12 cellular contexts compared by ENCODE assay signal in the genomic region with DNA sequence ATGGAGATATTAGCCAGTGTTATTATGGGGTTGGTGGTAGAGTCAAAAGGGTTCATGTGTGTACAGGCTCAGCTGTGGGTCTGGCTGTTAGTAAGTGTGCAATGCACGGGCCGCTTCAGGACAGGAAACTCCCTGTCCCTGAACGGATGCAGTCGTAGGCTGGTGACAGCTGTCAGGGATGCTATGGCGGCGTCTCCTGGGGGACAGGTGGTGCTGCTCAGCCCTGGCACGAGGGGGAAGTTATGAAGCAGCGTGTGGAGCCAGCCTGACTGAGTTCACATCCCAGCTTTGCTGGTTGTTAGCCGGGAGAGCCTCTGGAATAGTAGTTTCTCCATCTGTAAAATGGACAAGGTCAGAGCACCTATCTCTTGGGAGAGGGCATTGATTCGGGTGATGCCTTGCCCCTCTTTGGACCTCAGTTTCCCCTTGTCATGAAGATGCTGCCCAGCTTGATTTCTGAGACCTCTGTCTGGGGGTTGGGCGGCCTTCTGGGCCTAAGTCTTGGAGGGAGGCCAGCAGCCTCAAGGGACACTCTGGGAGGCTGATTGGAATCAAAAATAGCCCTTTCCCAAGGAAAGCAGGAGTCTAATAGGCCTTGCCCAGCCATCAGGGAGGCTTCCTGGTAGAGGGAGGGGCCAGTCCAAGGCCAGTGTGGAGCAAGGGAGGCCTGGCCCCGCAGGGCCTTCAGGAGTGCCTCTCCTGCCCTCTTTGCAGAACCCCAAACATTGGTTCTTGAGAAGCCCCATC. TPM values are rescaled to one million over a fixed set of nuclear protein-coding genes. Genes with fewer than 3 reads are reported as not detected.
A peak's percentile ranks its signal among the peaks of the same experiment; 100 is the strongest.
DNase-seq lines count a peak whose midpoint lies in the region; ATAC-seq, FAIRE-seq and TF ChIP-seq lines count a peak whose summit lies in the region.
"Had no signal": no experiment of that assay in that cellular context is flagged by ENCODE, and none has a peak within 500 bp of the region (broad histone marks: within the 10 kb centered on the region; RNA-seq: fewer than 3 reads in every experiment).

No MANE protein-coding gene starts in this region.

- H3K9ac ChIP-seq in OCI-LY1 (ENCODE audit: low read length) = peak overlapping the region; percentile 85

- intact Hi-C loops in left ventricle myocardium inferior (cut with micrococcal nuclease) = no loop called here
- intact Hi-C loops in transverse colon (cut with DNase I; ENCODE audit: low total_unique reads) = loop anchor here (5.0 kb wide), 1 partner anchor 1317 kb away; no protein-coding TSS in a partner anchor
- intact Hi-C loops in lower lobe of right lung (cut with DNase I) = no loop called here

- no peaks in the 10 kb centered on the region for H3K36me3 ChIP-seq in OCI-LY1 (ENCODE audit: insufficient read depth, low read length)
- peaks cover 6% of the 10 kb centered on the region for H3K36me3 ChIP-seq in left ventricle myocardium inferior
- no peaks in the 10 kb centered on the region for H3K36me3 ChIP-seq in transverse colon
- H3K36me3 ChIP-seq in lower lobe of right lung = no peaks in the 10 kb centered on the region

- H3K4me1 ChIP-seq in OCI-LY1 (ENCODE audit: insufficient read depth, low read length, severe bottlenecking) (peaks cover 84% of the 10 kb centered on the region), left ventricle myocardium inferior (peaks cover 95% of the 10 kb centered on the region), transverse colon (peaks cover 12 to 49% (median 24%) of the 10 kb centered on the region in 4 donors), lower lobe of right lung (peaks cover 22% of the 10 kb centered on the region)

- H3K27ac ChIP-seq in OCI-LY1 (ENCODE audit: low read depth, low read length, poor library complexity, severe bottlenecking) = peak overlapping the region; percentile 100
- peak overlapping the region; percentile 89 for H3K27ac ChIP-seq in left ventricle myocardium inferior (replicated peaks)
- peak overlapping the region; percentile 76 to 91 (median 85) for H3K27ac ChIP-seq in transverse colon
- H3K27ac ChIP-seq in lower lobe of right lung = no peak overlapping the region

- peaks cover 10% of the 10 kb centered on the region for H3K9me3 Mint-ChIP-seq in activated naive CD4-positive, alpha-beta T cell treated with anti-CD3 and anti-CD28 coated beads, Interleukin-2, amount 10 ng/mL, durations not matched to agents 7 days and 5 days

- H2AFZ ChIP-seq in OCI-LY1 (ENCODE audit: low read length) = no peak overlapping the region

- CTCF ChIA-PET in activated naive CD4-positive, alpha-beta T cell treated with anti-CD3 and anti-CD28 coated beads, Interleukin-2, amount 10 ng/mL, durations not matched to agents 7 days and 5 days (lab: Charles Lee) = interaction anchor here (0.9 to 12.7 kb wide), 5 partner anchors 13 to 167 kb away, joined by 3 to 181 read pairs (median 57); no protein-coding TSS in a partner anchor

- no peaks in the 10 kb centered on the region; the same call in 1 of the 2 replicates for H3F3A ChIP-seq in OCI-LY1 (ENCODE audit: insufficient read depth, low read length)

- H3K4me3 Mint-ChIP-seq in activated naive CD4-positive, alpha-beta T cell treated with anti-CD3 and anti-CD28 coated beads, Interleukin-2, amount 10 ng/mL, durations not matched to agents 7 days and 5 days = no peak overlapping the region
- H3K4me3 Mint-ChIP-seq: brain had no signal

- H3K9me2 ChIP-seq in OCI-LY1 (ENCODE audit: low read depth, low read length) = no peaks in the 10 kb centered on the region

- no peaks in the 10 kb centered on the region for H4K20me1 ChIP-seq in OCI-LY1 (ENCODE audit: insufficient read depth, low read length)

- FAIRE-seq in D721Med (lab: Jason Lieb, UNC) (no peak), H54 (lab: Jason Lieb, UNC) (no peak)

- no peaks in the 10 kb centered on the region for H3K79me2 ChIP-seq in OCI-LY1 (ENCODE audit: insufficient read depth, low read length)

- H3K27me3 Mint-ChIP-seq in activated naive CD4-positive, alpha-beta T cell treated with anti-CD3 and anti-CD28 coated beads, Interleukin-2, amount 10 ng/mL, durations not matched to agents 7 days and 5 days = no peaks in the 10 kb centered on the region
- H3K27me3 Mint-ChIP-seq: brain had no signal

- TF ChIP-seq POLR2A in transverse colon (IDR thresholded peaks at IDR 0.05) (no peak), H54 (IDR thresholded peaks at IDR 0.05; ENCODE audit: low read depth, low read length) (no peak)

- H3K4me1 Mint-ChIP-seq in activated naive CD4-positive, alpha-beta T cell treated with anti-CD3 and anti-CD28 coated beads, Interleukin-2, amount 10 ng/mL, durations not matched to agents 7 days and 5 days = peaks cover 98% of the 10 kb centered on the region

- no peak for ATAC-seq in lower lobe of right lung

- WGBS in transverse colon (ENCODE audit: low coverage in 1 of 2), 2 donors = 84% methylated on average over 12 of the region's 12 CpGs; no CpG with 5 or more reads in 1 of the 2 donors

- in situ Hi-C loops in transverse colon (cut with MboI; ENCODE audit: low pct_ligation_motif_present in 1 of 4, low pct_unique_long_range_greater_than_20kb in 1 of 4, low sequenced_read_pairs in 3 of 4) = no loop called here

- no peak for TF ChIP-seq EP300 in transverse colon (IDR thresholded peaks at IDR 0.05; ENCODE audit: low read depth)

- H3K4me3 ChIP-seq in OCI-LY1 (ENCODE audit: low read depth, low read length, poor library complexity, severe bottlenecking) (no peak overlapping the region), left ventricle myocardium inferior (no peak overlapping the region), transverse colon (no peak overlapping the region), lower lobe of right lung (no peak overlapping the region)

- H3K27ac Mint-ChIP-seq in activated naive CD4-positive, alpha-beta T cell treated with anti-CD3 and anti-CD28 coated beads, Interleukin-2, amount 10 ng/mL, durations not matched to agents 7 days and 5 days = peak overlapping the region; percentile 61
- H3K27ac Mint-ChIP-seq: brain had no signal

- no peaks in the 10 kb centered on the region for H3K27me3 ChIP-seq in OCI-LY1 (ENCODE audit: insufficient read depth, low read length)
- H3K27me3 ChIP-seq in left ventricle myocardium inferior (ENCODE audit: low read depth) = no peaks in the 10 kb centered on the region
- H3K27me3 ChIP-seq in transverse colon = no peaks in the 10 kb centered on the region
- no peaks in the 10 kb centered on the region for H3K27me3 ChIP-seq in lower lobe of right lung (ENCODE audit: low read depth)

- TF ChIP-seq CTCF in OCI-LY1 (IDR thresholded peaks at IDR 0.05; ENCODE audit: low read length) (no peak), left ventricle myocardium inferior (IDR thresholded peaks at IDR 0.05; ENCODE audit: borderline replicate concordance) (no peak), transverse colon (IDR thresholded peaks at IDR 0.05) (no peak), D721Med (IDR thresholded peaks at IDR 0.05; ENCODE audit: insufficient read depth, missing control alignments) (no peak), lower lobe of right lung (IDR thresholded peaks at IDR 0.05) (no peak)

- no peaks in the 10 kb centered on the region for H3K9me3 ChIP-seq in OCI-LY1 (ENCODE audit: low read length)
- H3K9me3 ChIP-seq in left ventricle myocardium inferior (replicated peaks) = no peaks in the 10 kb centered on the region
- no peaks in the 10 kb centered on the region for H3K9me3 ChIP-seq in transverse colon
- no peaks in the 10 kb centered on the region for H3K9me3 ChIP-seq in lower lobe of right lung

- no peak for DNase-seq in activated naive CD4-positive, alpha-beta T cell treated with anti-CD3 and anti-CD28 coated beads, Interleukin-2, amount 10 ng/mL, durations not matched to agents 7 days and 5 days
- DNase-seq in activated naive CD4-positive, alpha-beta T cell treated with anti-CD3 and anti-CD28 coated beads, Interleukin-2, amount 50 U/mL, for 16 hours = no peak
- peak; percentile 47 for DNase-seq in left ventricle myocardium inferior
- no peak for DNase-seq in transverse colon
- DNase-seq in D721Med (ENCODE audit: insufficient read length, low spot score) = no peak
- DNase-seq in lower lobe of right lung = no peak
- DNase-seq in H54 (ENCODE audit: insufficient read length, low spot score) = no peak
- DNase-seq: NCI-H526 treated with DMSO at 0.1 percent for 48 hours; stimulated activated CD8-positive, alpha-beta memory T cell treated with anti-CD3 and anti-CD28 coated beads, Interleukin-4, amount 100 ng/mL, for 48 hours; SW 1271 had no signal

- H3K4me2 ChIP-seq in OCI-LY1 (ENCODE audit: low read length) = peak overlapping the region; percentile 75

- H3K36me3 Mint-ChIP-seq in activated naive CD4-positive, alpha-beta T cell treated with anti-CD3 and anti-CD28 coated beads, Interleukin-2, amount 10 ng/mL, durations not matched to agents 7 days and 5 days = peaks cover 41% of the 10 kb centered on the region
- H3K36me3 Mint-ChIP-seq: brain had no signal

RNA-seq across cellular contexts. Expression of gene ASB2, which starts 7.1 kb away (rescaled TPM):
- total RNA-seq in left ventricle myocardium inferior = 251 TPM
- total RNA-seq in transverse colon = 10 to 100 TPM; 22.1 to 35.8 (median 27.9) TPM
- total RNA-seq in lower lobe of right lung = 2.4 TPM

RNA-seq across cellular contexts. Expression of gene CCDC197, which starts 27.8 kb away (rescaled TPM):
- total RNA-seq in left ventricle myocardium inferior (1.2 TPM), transverse colon (not detected), lower lobe of right lung (not detected)

RNA-seq across cellular contexts. Expression of gene FAM181A, which starts 42.1 kb away (rescaled TPM):
- total RNA-seq in left ventricle myocardium inferior = not detected
- not detected for total RNA-seq in transverse colon
- total RNA-seq in lower lobe of right lung = 6.4 TPM

RNA-seq across cellular contexts. Expression of gene OTUB2, which starts 56.9 kb away (rescaled TPM):
- total RNA-seq in left ventricle myocardium inferior (0.27 TPM), transverse colon (1 to 10 TPM in 2 of 4 donors, not detected in 2; 2.6 to 2.7 TPM), lower lobe of right lung (1.9 TPM)
